Comparison of ENCODE assay signal across 21 cellular contexts in the genomic region with DNA sequence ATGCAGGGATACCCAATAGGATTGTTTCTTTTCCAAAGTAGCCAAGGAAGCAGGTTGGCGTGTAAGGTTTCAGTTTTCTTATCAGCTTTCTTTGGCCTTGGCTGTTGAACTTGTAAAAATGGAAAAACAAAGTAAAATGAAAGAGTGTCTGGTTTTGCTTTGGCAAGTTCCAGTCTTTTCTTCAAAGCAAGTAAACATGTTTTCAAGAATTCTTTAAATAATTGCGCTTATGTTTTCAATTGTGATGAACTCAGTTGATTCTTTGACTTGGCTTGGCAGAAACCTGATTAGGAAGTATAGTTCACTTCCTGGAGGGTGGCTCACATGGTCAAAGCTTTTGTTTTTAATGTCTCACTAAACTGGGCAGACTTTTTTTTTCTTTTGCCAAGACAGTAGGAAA.
A peak's percentile ranks its signal among the peaks of the same experiment; 100 is the strongest.
DNase-seq lines count a peak whose midpoint lies in the region; ATAC-seq and TF ChIP-seq lines count a peak whose summit lies in the region.
"Had no signal": no experiment of that assay in that cellular context is flagged by ENCODE, and none has a peak within 500 bp of the region (broad histone marks: within the 10 kb centered on the region; RNA-seq: fewer than 3 reads in every experiment).

No MANE protein-coding gene starts in this region.

- intact Hi-C loops in IMR-90 (cut with micrococcal nuclease) = no loop called here
- intact Hi-C loops in colonic mucosa (cut with DNase I) = no loop called here
- intact Hi-C loops in spleen (cut with DNase I; ENCODE audit: low total_unique reads) = no loop called here
- intact Hi-C loops in OCI-LY7 (cut with micrococcal nuclease; ENCODE audit: unreplicated experiment) = no loop called here

- no peaks in the 10 kb centered on the region for H3K79me2 ChIP-seq in hepatocyte
- H3K79me2 ChIP-seq in OCI-LY7 (ENCODE audit: insufficient read depth, low read depth, low read length) = no peaks in the 10 kb centered on the region

- no peak overlapping the region for H2AK9ac ChIP-seq in IMR-90 (replicated peaks; ENCODE audit: low read depth, low read length, poor library complexity)

- H3K36me3 ChIP-seq in IMR-90 (ENCODE audit: control insufficient read depth, insufficient read depth, low read length) (peaks cover 16% of the 10 kb centered on the region), colonic mucosa (no peaks in the 10 kb centered on the region), hepatocyte (replicated peaks; ENCODE audit: insufficient read depth, low read depth) (no peaks in the 10 kb centered on the region), spleen (peaks cover 0 to 33% (median 0%) of the 10 kb centered on the region in 6 donors), OCI-LY7 (ENCODE audit: insufficient read depth, low read length) (no peaks in the 10 kb centered on the region), upper lobe of left lung (peaks cover 0 to 5% (median 4%) of the 10 kb centered on the region in 4 donors)
- H3K36me3 ChIP-seq: BLaER1, neutrophil had no signal

- H3K9me3 ChIP-seq in IMR-90 (ENCODE audit: control insufficient read depth, insufficient read depth, low read length) (no peaks in the 10 kb centered on the region), colonic mucosa (no peaks in the 10 kb centered on the region), hepatocyte (ENCODE audit: low read depth) (no peaks in the 10 kb centered on the region), spleen (no peaks in the 10 kb centered on the region), OCI-LY7 (ENCODE audit: low read length) (no peaks in the 10 kb centered on the region), upper lobe of left lung (no peaks in the 10 kb centered on the region)
- H3K9me3 ChIP-seq: BLaER1, esophagus squamous epithelium, neutrophil, SJSA1 had no signal

- TF ChIP-seq RAD21 in IMR-90 (IDR thresholded peaks at IDR 0.05; ENCODE audit: low read length) = no peak

- H3K27me3 ChIP-seq in IMR-90 (ENCODE audit: control insufficient read depth, insufficient read depth, low read length) (no peaks in the 10 kb centered on the region), colonic mucosa (no peaks in the 10 kb centered on the region), hepatocyte (no peaks in the 10 kb centered on the region), spleen (replicated peaks in 1 of 7) (no peaks in the 10 kb centered on the region), upper lobe of left lung (no peaks in the 10 kb centered on the region)
- H3K27me3 ChIP-seq: BLaER1, esophagus squamous epithelium, SJSA1 had no signal

- WGBS in IMR-90 (ENCODE audit: extremely low coverage in 2 of 2, insufficient read length in 1 of 2), 2 experiments = no CpG with 5 or more reads among the region's 2 CpGs
- WGBS in hepatocyte (ENCODE audit: low lambda C conversion rate, missing lambda C conversion rate) = 89% methylated on average over 2 of the region's 2 CpGs
- WGBS in spleen, 5 donors = 53 to 77% (median 70%) methylated on average over 2 of the region's 2 CpGs
- 57 to 60% methylated on average over 2 of the region's 2 CpGs for WGBS in upper lobe of left lung, 2 donors

- no peak overlapping the region; the same call in 2 of the 3 replicates for H2BK15ac ChIP-seq in IMR-90 (ENCODE audit: low read depth, low read length)

- TF ChIP-seq POLR2A in IMR-90 (IDR thresholded peaks at IDR 0.05; ENCODE audit: low read depth, low read length) = no peak
- no peak for TF ChIP-seq POLR2A in spleen (IDR thresholded peaks at IDR 0.05)
- TF ChIP-seq POLR2A in upper lobe of left lung (IDR thresholded peaks at IDR 0.05) = no peak

- H2AK5ac ChIP-seq in IMR-90 (ENCODE audit: low read depth, low read length) = no peak overlapping the region

- no peak overlapping the region for H3K4me3 ChIP-seq in IMR-90 (ENCODE audit: insufficient read depth, low read depth, low read length)
- H3K4me3 ChIP-seq in colonic mucosa = no peak overlapping the region
- H3K4me3 ChIP-seq in hepatocyte = no peak overlapping the region
- H3K4me3 ChIP-seq in spleen = no peak overlapping the region
- H3K4me3 ChIP-seq in OCI-LY7 (ENCODE audit: low read depth, low read length, poor library complexity, severe bottlenecking) = no peak overlapping the region
- H3K4me3 ChIP-seq in upper lobe of left lung = no peak overlapping the region
- H3K4me3 ChIP-seq: BLaER1, esophagus squamous epithelium, SJSA1, skin epidermis had no signal

- peak overlapping the region; percentile 43; the same call in 1 of the 2 replicates for H2BK20ac ChIP-seq in IMR-90 (ENCODE audit: low read depth, low read length)

- no peaks in the 10 kb centered on the region for H3K9me1 ChIP-seq in IMR-90 (ENCODE audit: insufficient read depth, low read length)

- H3K79me1 ChIP-seq in IMR-90 (ENCODE audit: low read depth in 1 of 2, low read length in 2 of 2) = no peaks in the 10 kb centered on the region

- H3K14ac ChIP-seq in IMR-90 (replicated peaks; ENCODE audit: low read depth, low read length) = 0 out of 2 replicates have a peak overlapping the region, but pooled peaks have one; percentile 45

- POLR2A ChIA-PET in IMR-90 (lab: Charles Lee; ENCODE audit: unreplicated experiment) (no interaction called here), OCI-LY7 (lab: Charles Lee) (no interaction called here)

- H3K23ac ChIP-seq in IMR-90 (ENCODE audit: low read depth, low read length) = no peak overlapping the region

- in situ Hi-C loops in IMR-90 (cut with MboI; ENCODE audit: low sequenced_read_pairs) = no loop called here

- no peak overlapping the region for H3K18ac ChIP-seq in IMR-90 (ENCODE audit: low read depth, low read length)

- no peak overlapping the region for H3K4ac ChIP-seq in IMR-90 (ENCODE audit: low read depth, low read length)

- TF ChIP-seq CTCF in IMR-90 (conservative IDR thresholded peaks at IDR 0.05; ENCODE audit: low read depth, low read length) = no peak
- TF ChIP-seq CTCF in colonic mucosa (IDR thresholded peaks at IDR 0.05) = no peak
- no peak for TF ChIP-seq CTCF in hepatocyte (IDR thresholded peaks at IDR 0.05; ENCODE audit: poor library complexity)
- no peak for TF ChIP-seq CTCF in spleen (IDR thresholded peaks at IDR 0.05 in 8 of 11, conservative IDR thresholded peaks at IDR 0.05 in 3 of 11)
- no peak for TF ChIP-seq CTCF in OCI-LY7 (conservative IDR thresholded peaks at IDR 0.05; ENCODE audit: low read length)
- no peak for TF ChIP-seq CTCF in upper lobe of left lung (IDR thresholded peaks at IDR 0.05)

- CTCF ChIA-PET in IMR-90 (lab: Yijun Ruan, JAX) = interaction anchor here (0.6 kb wide), 1 partner anchor 147 kb away, joined by 4 read pairs; no protein-coding TSS in a partner anchor
- CTCF ChIA-PET in OCI-LY7 (lab: Charles Lee; ENCODE audit: unreplicated experiment) = no interaction called here

- no peak overlapping the region for H3K9ac ChIP-seq in IMR-90 (ENCODE audit: low read depth, low read length)
- no peak overlapping the region for H3K9ac ChIP-seq in colonic mucosa (ENCODE audit: low read depth in 2 of 2, low read length in 2 of 2)
- H3K9ac ChIP-seq: BLaER1 had no signal

- dilution Hi-C loops in IMR-90 (cut with HindIII; ENCODE audit: low sequenced_read_pairs, unreplicated experiment) = no loop called here

- no peak overlapping the region for H3K4me2 ChIP-seq in IMR-90 (ENCODE audit: low read depth, low read length)
- H3K4me2 ChIP-seq in hepatocyte = no peak overlapping the region
- no peak overlapping the region for H3K4me2 ChIP-seq in OCI-LY7 (ENCODE audit: low read length)
- H3K4me2 ChIP-seq: BLaER1 had no signal

- H2BK120ac ChIP-seq in IMR-90 (ENCODE audit: low read depth, low read length) = no peak overlapping the region

- no peak overlapping the region for H4K8ac ChIP-seq in IMR-90 (ENCODE audit: low read depth in 2 of 2, low read length in 2 of 2)

- DNase-seq in IMR-90 (no peak), colonic mucosa (no peak), hepatocyte (ENCODE audit: low spot score) (no peak), spleen (no peak), OCI-LY7 (ENCODE audit: low spot score) (no peak), upper lobe of left lung (no peak), putamen (ENCODE audit: low spot score) (no peak)
- DNase-seq: activated CD8-positive, alpha-beta memory T cell treated with anti-CD3 and anti-CD28 coated beads, Interleukin-2, amount 10 ng/mL, durations not matched to agents 7 days and 5 days; activated gamma-delta T cell treated with Interleukin-2 at 50 U/mL for 16 hours; anterior cingulate cortex; DMS 273 treated with DMSO at 0.1 percent for 48 hours; esophagus squamous epithelium; GDM1; MV-4-11; NCI-H2029; NCI-H524 treated with DMSO at 0.1 percent for 48 hours had no signal

- no peak for TF ChIP-seq EP300 in upper lobe of left lung (IDR thresholded peaks at IDR 0.05)

- H4K5ac ChIP-seq in IMR-90 (ENCODE audit: low read depth, low read length) = no peak overlapping the region

- no peak overlapping the region for H4K91ac ChIP-seq in IMR-90 (ENCODE audit: insufficient read depth, low read depth, low read length)

- H3K4me1 ChIP-seq in IMR-90 (ENCODE audit: control insufficient read depth, insufficient read depth, low read length) (no peaks in the 10 kb centered on the region), colonic mucosa (no peaks in the 10 kb centered on the region), hepatocyte (ENCODE audit: insufficient read depth) (peaks cover 3% of the 10 kb centered on the region), spleen (peaks cover 0 to 18% (median 2%) of the 10 kb centered on the region in 6 donors), OCI-LY7 (ENCODE audit: insufficient read depth, low read length, poor library complexity, severe bottlenecking) (no peaks in the 10 kb centered on the region), upper lobe of left lung (peaks cover 0 to 12% (median 2%) of the 10 kb centered on the region in 4 donors)
- H3K4me1 ChIP-seq: BLaER1 had no signal

- H3K9me2 ChIP-seq in hepatocyte (replicated peaks; ENCODE audit: insufficient read depth) (no peaks in the 10 kb centered on the region), OCI-LY7 (ENCODE audit: insufficient read depth, low read length) (no peaks in the 10 kb centered on the region)

- no peak overlapping the region for H3K56ac ChIP-seq in IMR-90 (ENCODE audit: extremely low read depth, insufficient read depth, low read length)

- H3K27ac ChIP-seq in IMR-90 (ENCODE audit: insufficient read depth, low read length) = no peak overlapping the region
- H3K27ac ChIP-seq in colonic mucosa = peak overlapping the region; percentile 49
- peak overlapping the region; percentile 24 for H3K27ac ChIP-seq in hepatocyte
- peak overlapping the region in 7 of 8 donors; percentile 56 to 73 (median 66) for H3K27ac ChIP-seq in spleen
- no peak overlapping the region for H3K27ac ChIP-seq in OCI-LY7 (ENCODE audit: low read depth, low read length, poor library complexity, severe bottlenecking)
- peak overlapping the region in 1 of 4 donors; percentile 45 for H3K27ac ChIP-seq in upper lobe of left lung
- H3K27ac ChIP-seq: BLaER1, neutrophil, SJSA1 had no signal

- no TSS peak for BruUV-seq in IMR-90 (replicated peaks; lab: Mats Ljungman, UMichigan)
- no TSS peak for BruUV-seq in OCI-LY7 (replicated peaks; lab: Mats Ljungman, UMichigan)

- H2AFZ ChIP-seq in IMR-90 (replicated peaks; ENCODE audit: low read length, poor library complexity) (no peak overlapping the region), hepatocyte (no peak overlapping the region), OCI-LY7 (ENCODE audit: low read length) (no peak overlapping the region)

- no peak for ATAC-seq in IMR-90 (ENCODE audit: low read depth)
- no peak for ATAC-seq in GM21825 (IDR thresholded peaks at IDR 0.05; ENCODE audit: unreplicated experiment)
- no peak for ATAC-seq in upper lobe of left lung (ENCODE audit: low FRiP score in 2 of 2)
- ATAC-seq: activated CD8-positive, alpha-beta memory T cell treated with anti-CD3 and anti-CD28 coated beads, Interleukin-2, amount 10 ng/mL, durations not matched to agents 7 days and 5 days had no signal

- H2BK5ac ChIP-seq in IMR-90 (ENCODE audit: low read depth, low read length, poor library complexity, severe bottlenecking) = no peak overlapping the region

- no peaks in the 10 kb centered on the region for H4K20me1 ChIP-seq in IMR-90 (ENCODE audit: insufficient read depth, low read length)
- H4K20me1 ChIP-seq in hepatocyte (ENCODE audit: insufficient read depth, poor library complexity, severe bottlenecking) = no peaks in the 10 kb centered on the region
- H4K20me1 ChIP-seq in OCI-LY7 (ENCODE audit: insufficient read depth, low read length) = no peaks in the 10 kb centered on the region
- H4K20me1 ChIP-seq: BLaER1 had no signal

Comparison
In these comparisons a context has a peak if more than half of its experiments do, and no peak if none do; other contexts are left out.
1. H3K27ac ChIP-seq: peak in colonic mucosa (single experiment), hepatocyte (single experiment) and spleen (7 of 8); none in IMR-90 (single experiment) and OCI-LY7 (single experiment).